In genomic region chr4:46387956-46388355, GRCh38 we compare ENCODE assay signal across 19 cellular contexts. TPM values are rescaled to one million over a fixed set of nuclear protein-coding genes. Genes with fewer than 3 reads are reported as not detected.
"Had no signal": no experiment of that assay in that cellular context is flagged by ENCODE, and none has a peak within 500 bp of the region (broad histone marks: within the 10 kb centered on the region; RNA-seq: fewer than 3 reads in every experiment).

No MANE protein-coding gene starts in this region.

- H3K4me3 ChIP-seq: lower lobe of right lung, prostate gland, upper lobe of right lung had no signal

- H3K4me3 Mint-ChIP-seq: activated naive CD4-positive, alpha-beta T cell treated with anti-CD3 and anti-CD28 coated beads for 36 hours; naive B cell; T-cell had no signal

- H3K9me3 Mint-ChIP-seq: activated naive CD4-positive, alpha-beta T cell treated with anti-CD3 and anti-CD28 coated beads for 36 hours; WTC11 had no signal

- FAIRE-seq: astrocyte had no signal

- H3K36me3 Mint-ChIP-seq: T-cell, WTC11 had no signal

- H3K36me3 ChIP-seq: cardiac muscle cell, colonic mucosa, lower lobe of right lung, prostate gland, sigmoid colon, suprapubic skin, upper lobe of right lung had no signal

- H3K4me1 ChIP-seq: colonic mucosa, prostate gland, upper lobe of right lung had no signal

- H3K9me3 ChIP-seq: colonic mucosa, lower lobe of right lung, prostate gland, sigmoid colon, suprapubic skin, upper lobe of right lung had no signal

- DNase-seq: activated CD4-positive, alpha-beta T cell treated with anti-CD3 and anti-CD28 coated beads for 48 hours; activated naive CD4-positive, alpha-beta T cell treated with anti-CD3 and anti-CD28 coated beads for 36 hours; colonic mucosa; effector CD8-positive, alpha-beta T cell; erythroblast; lower lobe of right lung; naive B cell; occipital lobe; sigmoid colon; stimulated activated CD4-positive, alpha-beta T cell treated with anti-CD3 and anti-CD28 coated beads, Interleukin-12 subunit alpha, Interleukin-12 subunit beta, amount 100 ng/mL, for 4 hours; stimulated activated CD4-positive, alpha-beta T cell treated with anti-CD3 and anti-CD28 coated beads, Interleukin-2, amount 100 ng/mL, for 48 hours; stimulated activated naive CD4-positive, alpha-beta T cell treated with Interleukin-2 at 50 U/mL for 16 hours; T-cell; upper lobe of right lung had no signal

- H3K27ac ChIP-seq: cardiac muscle cell, lower lobe of right lung, prostate gland, sigmoid colon, suprapubic skin, upper lobe of right lung had no signal

- H3K27ac Mint-ChIP-seq: activated naive CD4-positive, alpha-beta T cell treated with anti-CD3 and anti-CD28 coated beads for 36 hours; naive B cell; T-cell; WTC11 had no signal

RNA-seq across cellular contexts. Expression of gene GABRA2, which starts 2.0 kb away (rescaled TPM):
- total RNA-seq: activated naive CD4-positive, alpha-beta T cell treated with anti-CD3 and anti-CD28 coated beads for 36 hours; astrocyte; T-cell; upper lobe of right lung had no signal
